Comparison of ENCODE assay signal across 1 cellular context in the genomic region with DNA sequence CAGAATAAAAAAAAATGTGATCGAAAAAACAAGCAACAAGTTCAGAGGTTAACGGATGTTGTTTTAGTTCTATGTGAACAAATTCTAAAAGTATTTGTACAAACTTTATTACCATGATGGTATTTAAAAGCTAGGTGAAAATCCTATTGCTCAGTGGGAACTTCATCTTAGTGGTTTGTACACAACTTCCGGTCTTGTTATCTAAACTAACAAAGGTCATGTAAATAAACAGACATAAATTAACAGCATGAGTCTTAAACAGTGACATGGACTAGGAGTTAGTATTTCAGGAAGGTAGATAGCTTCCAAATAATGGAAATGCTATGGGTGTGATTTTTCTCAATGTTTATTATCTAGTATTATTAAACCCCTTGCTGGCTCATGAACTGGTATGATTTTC.
TF ChIP-seq lines count a peak whose summit lies in the region.

No MANE protein-coding gene starts in this region.

TF ChIP-seq in HCT116, 20 proteins besides CTCF, POLR2A, EP300 and RAD21 (continued from another document):
- TF ChIP-seq, protein P1, sequence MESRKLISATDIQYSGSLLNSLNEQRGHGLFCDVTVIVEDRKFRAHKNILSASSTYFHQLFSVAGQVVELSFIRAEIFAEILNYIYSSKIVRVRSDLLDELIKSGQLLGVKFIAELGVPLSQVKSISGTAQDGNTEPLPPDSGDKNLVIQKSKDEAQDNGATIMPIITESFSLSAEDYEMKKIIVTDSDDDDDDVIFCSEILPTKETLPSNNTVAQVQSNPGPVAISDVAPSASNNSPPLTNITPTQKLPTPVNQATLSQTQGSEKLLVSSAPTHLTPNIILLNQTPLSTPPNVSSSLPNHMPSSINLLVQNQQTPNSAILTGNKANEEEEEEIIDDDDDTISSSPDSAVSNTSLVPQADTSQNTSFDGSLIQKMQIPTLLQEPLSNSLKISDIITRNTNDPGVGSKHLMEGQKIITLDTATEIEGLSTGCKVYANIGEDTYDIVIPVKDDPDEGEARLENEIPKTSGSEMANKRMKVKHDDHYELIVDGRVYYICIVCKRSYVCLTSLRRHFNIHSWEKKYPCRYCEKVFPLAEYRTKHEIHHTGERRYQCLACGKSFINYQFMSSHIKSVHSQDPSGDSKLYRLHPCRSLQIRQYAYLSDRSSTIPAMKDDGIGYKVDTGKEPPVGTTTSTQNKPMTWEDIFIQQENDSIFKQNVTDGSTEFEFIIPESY (IDR thresholded peaks at IDR 0.05; ENCODE audit: extremely low read depth, insufficient replicate concordance, low read length), result no peak
- no peak for TF ChIP-seq TCF7L2 (IDR thresholded peaks at IDR 0.05; ENCODE audit: borderline replicate concordance, extremely low read depth, insufficient read depth, insufficient read length)
